Comparison of ENCODE assay signal across 2 cellular contexts in genomic region chr18:68383979-68384378, GRCh38.
DNase-seq lines count a peak whose midpoint lies in the region; ATAC-seq lines count a peak whose summit lies in the region.
"Not testable (repeated sequence)": the region's sequence is repeated elsewhere in the genome, so short reads cannot be mapped to it uniquely, and the experiment has no call there.

No MANE protein-coding gene starts in this region.

- not testable (repeated sequence) for H3K36me3 Mint-ChIP-seq in stimulated activated effector memory CD8-positive, alpha-beta T cell treated with anti-CD3 and anti-CD28 coated beads, Interleukin-12 subunit alpha, Interleukin-12 subunit beta, amount 100 ng/mL, for 72 hours

- intact Hi-C loops in posterior vena cava (cut with DNase I) = not testable (repeated sequence)

- ATAC-seq in stimulated activated effector memory CD8-positive, alpha-beta T cell treated with anti-CD3 and anti-CD28 coated beads, Interleukin-12 subunit alpha, Interleukin-12 subunit beta, amount 100 ng/mL, for 72 hours = peak; percentile 21

- not testable (repeated sequence) for H3K4me1 Mint-ChIP-seq in stimulated activated effector memory CD8-positive, alpha-beta T cell treated with anti-CD3 and anti-CD28 coated beads, Interleukin-12 subunit alpha, Interleukin-12 subunit beta, amount 100 ng/mL, for 72 hours

- DNase-seq in posterior vena cava (ENCODE audit: low spot score) = peak; percentile 71
- DNase-seq in stimulated activated effector memory CD8-positive, alpha-beta T cell treated with anti-CD3 and anti-CD28 coated beads, Interleukin-12 subunit alpha, Interleukin-12 subunit beta, amount 100 ng/mL, for 72 hours (ENCODE audit: low spot score in 2 of 2) = not testable (repeated sequence)

- H3K9me3 Mint-ChIP-seq in stimulated activated effector memory CD8-positive, alpha-beta T cell treated with anti-CD3 and anti-CD28 coated beads, Interleukin-12 subunit alpha, Interleukin-12 subunit beta, amount 100 ng/mL, for 72 hours = not testable (repeated sequence)

- not testable (repeated sequence) for H3K4me3 Mint-ChIP-seq in stimulated activated effector memory CD8-positive, alpha-beta T cell treated with anti-CD3 and anti-CD28 coated beads, Interleukin-12 subunit alpha, Interleukin-12 subunit beta, amount 100 ng/mL, for 72 hours

- not testable (repeated sequence) for H3K27ac Mint-ChIP-seq in stimulated activated effector memory CD8-positive, alpha-beta T cell treated with anti-CD3 and anti-CD28 coated beads, Interleukin-12 subunit alpha, Interleukin-12 subunit beta, amount 100 ng/mL, for 72 hours
